7 cellular contexts compared by ENCODE assay signal in genomic region chr19:13865578-13866462, GRCh38. TPM values are rescaled to one million over a fixed set of nuclear protein-coding genes. Genes with fewer than 3 reads are reported as not detected.
DNase-seq lines count a peak whose midpoint lies in the region; ATAC-seq and TF ChIP-seq lines count a peak whose summit lies in the region.

No MANE protein-coding gene starts in this region.

- H3K27me3 Mint-ChIP-seq in effector memory CD8-positive, alpha-beta T cell = peaks cover 30 to 52% of the 10 kb centered on the region in 2 donors
- H3K27me3 Mint-ChIP-seq in neural crest cell (ENCODE audit: low read depth) = peaks cover 59% of the 10 kb centered on the region

- POLR2A ChIA-PET in OCI-LY7 (lab: Charles Lee) = interaction anchor here (0.6 kb wide), 1 partner anchor 102 kb away, joined by 4 read pairs; no protein-coding TSS in a partner anchor

- peak overlapping the region; percentile 51 for H3K4me2 ChIP-seq in OCI-LY7 (ENCODE audit: low read length)

- no peak overlapping the region for H2AFZ ChIP-seq in OCI-LY7 (ENCODE audit: low read length)

- no peaks in the 10 kb centered on the region for H3K9me3 Mint-ChIP-seq in effector memory CD8-positive, alpha-beta T cell
- H3K9me3 Mint-ChIP-seq in neural crest cell = no peaks in the 10 kb centered on the region

- H3K4me1 ChIP-seq in OCI-LY7 (ENCODE audit: insufficient read depth, low read length, poor library complexity, severe bottlenecking) = peaks cover 13% of the 10 kb centered on the region

- DNase-seq in GM12864 (ENCODE audit: low read depth) (no peak), OCI-LY7 (ENCODE audit: low spot score) (no peak), neural crest cell (ENCODE audit: low read depth, low spot score) (no peak)
- no peak for DNase-seq in effector memory CD8-positive, alpha-beta T cell
- DNase-seq in activated CD4-positive, alpha-beta T cell treated with anti-CD3 and anti-CD28 coated beads for 1 hour = no peak

- BruUV-seq in OCI-LY7 (replicated peaks; lab: Mats Ljungman, UMichigan) = no TSS peak

- no peaks in the 10 kb centered on the region for H3K9me2 ChIP-seq in OCI-LY7 (ENCODE audit: insufficient read depth, low read length)

- intact Hi-C loops in OCI-LY7 (cut with micrococcal nuclease; ENCODE audit: unreplicated experiment) = no loop called here

- no peaks in the 10 kb centered on the region for H3K9me3 ChIP-seq in OCI-LY7 (ENCODE audit: low read length)

- peaks cover 19% of the 10 kb centered on the region for H3K36me3 Mint-ChIP-seq in effector memory CD8-positive, alpha-beta T cell (ENCODE audit: insufficient read depth)
- H3K36me3 Mint-ChIP-seq in neural crest cell (ENCODE audit: low read depth) = peaks cover 2% of the 10 kb centered on the region

- CTCF ChIA-PET in OCI-LY7 (lab: Charles Lee; ENCODE audit: unreplicated experiment) = no interaction called here

- H3K79me2 ChIP-seq in OCI-LY7 (ENCODE audit: insufficient read depth, low read depth, low read length) = no peaks in the 10 kb centered on the region

- peak; percentile 2 for TF ChIP-seq CTCF in GM12864 (IDR thresholded peaks at IDR 0.05; ENCODE audit: low read depth, low read length, missing control alignments)
- TF ChIP-seq CTCF in OCI-LY7 (conservative IDR thresholded peaks at IDR 0.05; ENCODE audit: low read length) = no peak
- TF ChIP-seq CTCF in neural crest cell (conservative IDR thresholded peaks at IDR 0.05) = no peak

- peak overlapping the region; percentile 66 to 93 for H3K4me3 Mint-ChIP-seq in effector memory CD8-positive, alpha-beta T cell
- H3K4me3 Mint-ChIP-seq in neural crest cell = peak overlapping the region; percentile 89

- no peak for ATAC-seq in effector memory CD8-positive, alpha-beta T cell (replicated peaks)
- ATAC-seq in GM21717 (IDR thresholded peaks at IDR 0.05; ENCODE audit: unreplicated experiment) (no peak), HG03457 (IDR thresholded peaks at IDR 0.05; ENCODE audit: unreplicated experiment) (no peak)

- peaks cover 31 to 38% of the 10 kb centered on the region in 2 donors for H3K4me1 Mint-ChIP-seq in effector memory CD8-positive, alpha-beta T cell (ENCODE audit: low read depth in 2 of 2)
- H3K4me1 Mint-ChIP-seq in neural crest cell = peaks cover 39% of the 10 kb centered on the region

- peak overlapping the region; percentile 37 for H3K4me3 ChIP-seq in GM12864 (ENCODE audit: low read depth, low read length)
- peak overlapping the region; percentile 60 for H3K4me3 ChIP-seq in OCI-LY7 (ENCODE audit: low read depth, low read length, poor library complexity, severe bottlenecking)

- H3K36me3 ChIP-seq in OCI-LY7 (ENCODE audit: insufficient read depth, low read length) = no peaks in the 10 kb centered on the region

- H3K27ac ChIP-seq in OCI-LY7 (ENCODE audit: low read depth, low read length, poor library complexity, severe bottlenecking) = no peak overlapping the region

- H3K27ac Mint-ChIP-seq in effector memory CD8-positive, alpha-beta T cell = no peak overlapping the region
- no peak overlapping the region for H3K27ac Mint-ChIP-seq in neural crest cell (ENCODE audit: unreplicated experiment)

- H4K20me1 ChIP-seq in OCI-LY7 (ENCODE audit: insufficient read depth, low read length) = no peaks in the 10 kb centered on the region

RNA-seq across cellular contexts. Expression of gene NANOS3, which starts 11.1 kb away (rescaled TPM):
- total RNA-seq in OCI-LY7 (2014; rRNA removed; shearing (Covaris generic)) = not detected in 2 replicates
- not detected in 2 replicates for total RNA-seq in OCI-LY7 (2022)
- total RNA-seq in neural crest cell = 0.73 and 1.6 TPM in 2 replicates

RNA-seq across cellular contexts. Expression of gene BRME1, which starts 40.1 kb away (rescaled TPM):
- total RNA-seq in OCI-LY7 (2014; rRNA removed; shearing (Covaris generic)) = 2.5 and 4.5 TPM in 2 replicates
- total RNA-seq in OCI-LY7 (2022) (7.1 and 7.2 TPM in 2 replicates), neural crest cell (15.0 and 15.1 TPM in 2 replicates)

RNA-seq across cellular contexts. Expression of gene CC2D1A, which starts 40.2 kb away (rescaled TPM):
- 18.7 and 23.3 TPM in 2 replicates for total RNA-seq in OCI-LY7 (2014; rRNA removed; shearing (Covaris generic))
- 44.0 and 48.3 TPM in 2 replicates for total RNA-seq in OCI-LY7 (2022)
- total RNA-seq in neural crest cell = 31.7 and 32.4 TPM in 2 replicates
